In genomic region chr11:77067776-77068460, GRCh38 we compare ENCODE assay signal across 11 cellular contexts. TPM values are rescaled to one million over a fixed set of nuclear protein-coding genes. Genes with fewer than 3 reads are reported as not detected.
DNase-seq lines count a peak whose midpoint lies in the region; ATAC-seq and TF ChIP-seq lines count a peak whose summit lies in the region.
"Had no signal": no experiment of that assay in that cellular context is flagged by ENCODE, and none has a peak within 500 bp of the region (broad histone marks: within the 10 kb centered on the region; RNA-seq: fewer than 3 reads in every experiment).

No MANE protein-coding gene starts in this region.

- CTCF ChIA-PET in SK-N-SH (lab: Yijun Ruan, JAX): interaction anchor here (0.7 kb wide), 1 partner anchor 461 kb away, joined by 3 read pairs; no protein-coding TSS in a partner anchor

- H3K27me3 ChIP-seq in SK-N-SH (ENCODE audit: insufficient read depth) (no peaks in the 10 kb centered on the region), iPS-15b (ENCODE audit: control insufficient read depth, insufficient read depth, low read length) (peaks cover 10% of the 10 kb centered on the region), smooth muscle cell (ENCODE audit: low read depth) (no peaks in the 10 kb centered on the region), left lung (peaks cover 0 to 5% of the 10 kb centered on the region in 2 donors)

- ATAC-seq in SK-N-SH treated with all-trans-retinoic acid at 6 μM for 48 hours (no peak), left lung (no peak)

- no peaks in the 10 kb centered on the region for H3K9me2 ChIP-seq in SK-N-SH

- peak overlapping the region; percentile 13 for H3K27ac Mint-ChIP-seq in activated T-helper 1 cell treated with anti-CD3 and anti-CD28 coated beads, Interleukin-12 subunit alpha, Interleukin-12 subunit beta, Interleukin-2, Interleukin-4 antibody, amounts not matched to agents 30 ng/mL and 10 ng/mL and 1 ng/mL, durations not matched to agents 14 hours and 24 hours and 36 hours

- peaks cover 12% of the 10 kb centered on the region for H3K4me1 Mint-ChIP-seq in activated T-helper 1 cell treated with anti-CD3 and anti-CD28 coated beads, Interleukin-12 subunit alpha, Interleukin-12 subunit beta, Interleukin-2, Interleukin-4 antibody, amounts not matched to agents 30 ng/mL and 10 ng/mL and 1 ng/mL, durations not matched to agents 14 hours and 24 hours and 36 hours (ENCODE audit: low read depth)

- H3K4me1 ChIP-seq in SK-N-SH (ENCODE audit: control insufficient read depth in 1 of 2, insufficient read depth in 2 of 2, low read depth in 1 of 2, low read length in 1 of 2): peaks cover 24 to 53% of the 10 kb centered on the region in 2 experiments; a peak in 3 of 4 replicates
- peaks cover 3% of the 10 kb centered on the region for H3K4me1 ChIP-seq in iPS-15b (ENCODE audit: control insufficient read depth, insufficient read depth, low read length)
- H3K4me1 ChIP-seq in smooth muscle cell (ENCODE audit: low read depth): peaks cover 5% of the 10 kb centered on the region
- H3K4me1 ChIP-seq in left lung: peaks cover 8 to 26% of the 10 kb centered on the region in 2 donors

- H3K36me3 Mint-ChIP-seq in activated T-helper 1 cell treated with anti-CD3 and anti-CD28 coated beads, Interleukin-12 subunit alpha, Interleukin-12 subunit beta, Interleukin-2, Interleukin-4 antibody, amounts not matched to agents 30 ng/mL and 10 ng/mL and 1 ng/mL, durations not matched to agents 14 hours and 24 hours and 36 hours (ENCODE audit: low read depth): no peaks in the 10 kb centered on the region

- peak overlapping the region; percentile 81 to 89 for H3K4me3 ChIP-seq in SK-N-SH (ENCODE audit: low read depth in 2 of 2, low read length in 1 of 2)
- peak overlapping the region; percentile 80 for H3K4me3 ChIP-seq in iPS-15b (ENCODE audit: low read depth, low read length)
- peak overlapping the region; percentile 77 for H3K4me3 ChIP-seq in smooth muscle cell
- peak overlapping the region in 1 of 2 donors; percentile 6 for H3K4me3 ChIP-seq in left lung

- POLR2A ChIA-PET in SK-N-SH (lab: Yijun Ruan, JAX): no interaction called here

- TF ChIP-seq RAD21 in SK-N-SH (IDR thresholded peaks at IDR 0.05; ENCODE audit: low read length): no peak

- H3K27ac ChIP-seq in SK-N-SH (ENCODE audit: low read depth in 2 of 2, low read length in 1 of 2) (no peak overlapping the region), smooth muscle cell (ENCODE audit: low read depth) (no peak overlapping the region), left lung (no peak overlapping the region)

- TF ChIP-seq CTCF in SK-N-SH (IDR thresholded peaks at IDR 0.05) (no peak), smooth muscle cell (IDR thresholded peaks at IDR 0.05; ENCODE audit: borderline replicate concordance, insufficient read depth, poor library complexity, severe bottlenecking) (no peak), left lung (IDR thresholded peaks at IDR 0.05) (no peak)

- H2AFZ ChIP-seq in SK-N-SH (ENCODE audit: low read depth) (no peak overlapping the region), smooth muscle cell (ENCODE audit: low read depth) (no peak overlapping the region)

- intact Hi-C loops in activated T-helper 1 cell treated with anti-CD3 and anti-CD28 coated beads, Interleukin-12 subunit alpha, Interleukin-12 subunit beta, Interleukin-2, Interleukin-4 antibody, amounts not matched to agents 30 ng/mL and 10 ng/mL and 1 ng/mL, durations not matched to agents 14 hours and 24 hours and 36 hours (cut with micrococcal nuclease): loop anchor here (2.0 to 10.0 kb wide), 3 partner anchors 15 to 623 kb away; partner anchors contain the start of gene EMSY
- intact Hi-C loops in left lung (cut with DNase I): no loop called here

- H3K4me3 Mint-ChIP-seq in activated T-helper 1 cell treated with anti-CD3 and anti-CD28 coated beads, Interleukin-12 subunit alpha, Interleukin-12 subunit beta, Interleukin-2, Interleukin-4 antibody, amounts not matched to agents 30 ng/mL and 10 ng/mL and 1 ng/mL, durations not matched to agents 14 hours and 24 hours and 36 hours: peak overlapping the region; percentile 76

- H3K79me2 ChIP-seq in SK-N-SH (ENCODE audit: insufficient read depth): peaks cover 54% of the 10 kb centered on the region
- peaks cover 6% of the 10 kb centered on the region for H3K79me2 ChIP-seq in smooth muscle cell (ENCODE audit: low read depth)

- H3F3A ChIP-seq in SK-N-SH (replicated peaks; ENCODE audit: insufficient read depth) (peaks cover 19% of the 10 kb centered on the region), smooth muscle cell (ENCODE audit: low read depth) (no peaks in the 10 kb centered on the region)

- peaks cover 0 to 5% of the 10 kb centered on the region in 2 experiments for H3K36me3 ChIP-seq in SK-N-SH (replicated peaks in 1 of 2; ENCODE audit: control insufficient read depth in 1 of 2, insufficient read depth in 2 of 2, low read length in 1 of 2)
- H3K36me3 ChIP-seq in iPS-15b (ENCODE audit: control insufficient read depth, insufficient read depth, low read length): no peaks in the 10 kb centered on the region
- H3K36me3 ChIP-seq in smooth muscle cell (ENCODE audit: low read depth): no peaks in the 10 kb centered on the region
- no peaks in the 10 kb centered on the region for H3K36me3 ChIP-seq in left lung

- no peak for DNase-seq in SK-N-SH
- DNase-seq in activated T-helper 1 cell treated with anti-CD3 and anti-CD28 coated beads, Interleukin-12 subunit alpha, Interleukin-12 subunit beta, Interleukin-2, Interleukin-4 antibody, amounts not matched to agents 30 ng/mL and 10 ng/mL and 1 ng/mL, durations not matched to agents 14 hours and 24 hours and 36 hours (ENCODE audit: low spot score): no peak
- DNase-seq in smooth muscle cell (lab: John Stamatoyannopoulos, UW; ENCODE audit: unreplicated experiment): no peak
- no peak for DNase-seq in left lung
- no peak for DNase-seq in NCI-H1048 (lab: John Stamatoyannopoulos, UW)
- no peak for DNase-seq in GM19240 (ENCODE audit: insufficient read length, low spot score)
- DNase-seq: cortex of kidney had no signal

- 83% methylated on average over 12 of the region's 12 CpGs for WGBS in SK-N-SH (ENCODE audit: low lambda C conversion rate)
- 85% methylated on average over 11 of the region's 12 CpGs for WGBS in smooth muscle cell (ENCODE audit: low lambda C conversion rate)

- no peak for TF ChIP-seq EP300 in SK-N-SH (IDR thresholded peaks at IDR 0.05; ENCODE audit: borderline replicate concordance in 1 of 2, low read depth in 1 of 2, low read length in 1 of 2)

- peaks cover 23% of the 10 kb centered on the region for H3K27me3 Mint-ChIP-seq in activated T-helper 1 cell treated with anti-CD3 and anti-CD28 coated beads, Interleukin-12 subunit alpha, Interleukin-12 subunit beta, Interleukin-2, Interleukin-4 antibody, amounts not matched to agents 30 ng/mL and 10 ng/mL and 1 ng/mL, durations not matched to agents 14 hours and 24 hours and 36 hours (ENCODE audit: insufficient read depth)

- H3K9ac ChIP-seq in SK-N-SH (peak overlapping the region; percentile 78), iPS-15b (ENCODE audit: low read depth, low read length) (peak overlapping the region; percentile 2), smooth muscle cell (ENCODE audit: low read depth) (no peak overlapping the region)

- no peaks in the 10 kb centered on the region for H3K9me3 Mint-ChIP-seq in activated T-helper 1 cell treated with anti-CD3 and anti-CD28 coated beads, Interleukin-12 subunit alpha, Interleukin-12 subunit beta, Interleukin-2, Interleukin-4 antibody, amounts not matched to agents 30 ng/mL and 10 ng/mL and 1 ng/mL, durations not matched to agents 14 hours and 24 hours and 36 hours

- H3K9me3 ChIP-seq in SK-N-SH (no peaks in the 10 kb centered on the region), iPS-15b (ENCODE audit: control insufficient read depth, insufficient read depth, low read length) (no peaks in the 10 kb centered on the region), smooth muscle cell (replicated peaks; ENCODE audit: low read depth) (no peaks in the 10 kb centered on the region), left lung (no peaks in the 10 kb centered on the region)

- H3K4me2 ChIP-seq in SK-N-SH (peak overlapping the region; percentile 95), smooth muscle cell (peak overlapping the region; percentile 99)

- H4K20me1 ChIP-seq in SK-N-SH (ENCODE audit: insufficient read depth): peaks cover 4% of the 10 kb centered on the region; the same call in 1 of the 2 replicates
- peaks cover 8% of the 10 kb centered on the region for H4K20me1 ChIP-seq in smooth muscle cell (ENCODE audit: low read depth)

TF ChIP-seq in SK-N-SH, 30 proteins besides CTCF, POLR2A, EP300 and RAD21 (continues in another document):
- no peak for TF ChIP-seq FOSL2 (IDR thresholded peaks at IDR 0.05; ENCODE audit: borderline replicate concordance, low read depth)

TF ChIP-seq in SK-N-SH treated with all-trans-retinoic acid at 6 μM for 48 hours, 23 proteins besides CTCF, POLR2A, EP300 and RAD21 (continues in another document):
- no peak for TF ChIP-seq BACH2 (CRISPR knock-in tag; IDR thresholded peaks at IDR 0.05; ENCODE audit: borderline replicate concordance)

RNA-seq across cellular contexts. Expression of gene CAPN5, which starts 1.1 kb away (rescaled TPM):
- polyA plus RNA-seq in SK-N-SH (2012; rRNA removed) (31.6 and 33.1 TPM in 2 replicates), smooth muscle cell (23.1 and 23.2 TPM in 2 replicates)
- polyA plus RNA-seq in SK-N-SH (2012; cell fraction: cytosol; rRNA removed): 10.2 and 17.6 TPM in 2 replicates
- 71.6 and 84.7 TPM in 2 replicates for polyA plus RNA-seq in SK-N-SH (2012; cell fraction: nucleus; rRNA removed)
- total RNA-seq in activated T-helper 1 cell treated with anti-CD3 and anti-CD28 coated beads, Interleukin-12 subunit alpha, Interleukin-12 subunit beta, Interleukin-2, Interleukin-4 antibody, amounts not matched to agents 30 ng/mL and 10 ng/mL and 1 ng/mL, durations not matched to agents 14 hours and 24 hours and 36 hours: 0.10 and 0.32 TPM in 2 replicates
- total RNA-seq in smooth muscle cell (9.4 and 15.5 TPM in 2 replicates), left lung (10 to 100 TPM; 11.7 to 13.2 TPM)

RNA-seq across cellular contexts. Expression of gene B3GNT6, which starts 33.7 kb away (rescaled TPM):
- not detected in 2 replicates for polyA plus RNA-seq in SK-N-SH (2012; rRNA removed)
- not detected in 2 replicates for polyA plus RNA-seq in SK-N-SH (2012; cell fraction: cytosol; rRNA removed)
- polyA plus RNA-seq in SK-N-SH (2012; cell fraction: nucleus; rRNA removed): 0.04 TPM in 1 of 2 replicates, not detected in the other
- total RNA-seq in activated T-helper 1 cell treated with anti-CD3 and anti-CD28 coated beads, Interleukin-12 subunit alpha, Interleukin-12 subunit beta, Interleukin-2, Interleukin-4 antibody, amounts not matched to agents 30 ng/mL and 10 ng/mL and 1 ng/mL, durations not matched to agents 14 hours and 24 hours and 36 hours: not detected in 2 replicates
- total RNA-seq in smooth muscle cell: 0.13 TPM in 1 of 2 replicates, not detected in the other
- 0.11 TPM in 1 of 2 replicates, not detected in the other for polyA plus RNA-seq in smooth muscle cell
- total RNA-seq in left lung: under 1 TPM in 1 of 2 donors, not detected in 1; 0.60 TPM
- total RNA-seq: A172, SK-MEL-5 had no signal

RNA-seq across cellular contexts. Expression of gene OMP, which starts 34.7 kb away (rescaled TPM):
- 0.20 TPM in 1 of 2 replicates, not detected in the other for polyA plus RNA-seq in SK-N-SH (2012; rRNA removed)
- 0.23 TPM in 1 of 2 replicates, not detected in the other for polyA plus RNA-seq in SK-N-SH (2012; cell fraction: cytosol; rRNA removed)
- 1.5 TPM in 2 replicates for polyA plus RNA-seq in SK-N-SH (2012; cell fraction: nucleus; rRNA removed)
- total RNA-seq in activated T-helper 1 cell treated with anti-CD3 and anti-CD28 coated beads, Interleukin-12 subunit alpha, Interleukin-12 subunit beta, Interleukin-2, Interleukin-4 antibody, amounts not matched to agents 30 ng/mL and 10 ng/mL and 1 ng/mL, durations not matched to agents 14 hours and 24 hours and 36 hours: not detected in 2 replicates
- 2.1 TPM in 1 of 2 replicates, not detected in the other for total RNA-seq in smooth muscle cell
- polyA plus RNA-seq in smooth muscle cell: not detected in 2 replicates
- not detected for total RNA-seq in left lung
- total RNA-seq: A172, SK-MEL-5 had no signal
